In the genomic region with DNA sequence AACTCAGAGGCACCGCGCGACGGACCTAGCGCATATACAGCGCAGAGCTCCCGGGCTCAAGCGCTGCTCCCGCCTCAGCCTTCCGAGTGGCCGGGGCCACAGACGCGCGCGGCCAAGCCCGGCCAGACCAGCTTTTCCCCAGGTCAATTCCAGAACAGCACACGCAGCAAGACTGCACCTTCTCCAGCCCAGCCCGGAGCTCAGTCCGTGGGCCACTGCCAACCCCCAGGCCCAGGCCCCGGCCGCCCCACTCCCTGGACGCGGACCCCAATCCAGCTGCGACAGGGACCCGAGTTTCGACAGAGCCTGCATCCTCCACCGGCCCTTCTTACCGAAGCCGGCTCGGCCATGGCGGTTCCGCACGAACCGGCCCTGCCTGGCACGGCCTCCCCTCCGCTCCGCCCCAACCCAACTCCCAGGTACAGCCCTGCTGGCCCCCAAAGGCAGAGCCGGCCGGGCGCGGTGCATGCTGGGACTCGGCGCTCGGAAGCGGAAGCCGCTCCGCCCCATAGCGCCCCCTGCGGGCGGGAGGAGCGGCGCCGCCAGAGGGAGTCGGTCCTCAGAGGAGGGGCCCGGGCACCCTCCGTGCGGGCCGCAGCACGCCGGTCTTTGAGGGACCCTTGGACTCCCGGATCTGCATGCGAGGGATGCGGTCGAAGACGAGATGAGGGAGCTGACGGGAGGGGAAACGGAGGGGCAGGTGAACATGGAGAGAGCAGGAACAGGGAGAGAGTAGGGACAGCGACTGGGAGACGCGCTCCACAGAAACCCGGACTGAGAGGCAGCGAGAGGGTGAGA, we compare ENCODE assay signal across 1 cellular context.
TF ChIP-seq lines count a peak whose summit lies in the region.

A gene with protein sequence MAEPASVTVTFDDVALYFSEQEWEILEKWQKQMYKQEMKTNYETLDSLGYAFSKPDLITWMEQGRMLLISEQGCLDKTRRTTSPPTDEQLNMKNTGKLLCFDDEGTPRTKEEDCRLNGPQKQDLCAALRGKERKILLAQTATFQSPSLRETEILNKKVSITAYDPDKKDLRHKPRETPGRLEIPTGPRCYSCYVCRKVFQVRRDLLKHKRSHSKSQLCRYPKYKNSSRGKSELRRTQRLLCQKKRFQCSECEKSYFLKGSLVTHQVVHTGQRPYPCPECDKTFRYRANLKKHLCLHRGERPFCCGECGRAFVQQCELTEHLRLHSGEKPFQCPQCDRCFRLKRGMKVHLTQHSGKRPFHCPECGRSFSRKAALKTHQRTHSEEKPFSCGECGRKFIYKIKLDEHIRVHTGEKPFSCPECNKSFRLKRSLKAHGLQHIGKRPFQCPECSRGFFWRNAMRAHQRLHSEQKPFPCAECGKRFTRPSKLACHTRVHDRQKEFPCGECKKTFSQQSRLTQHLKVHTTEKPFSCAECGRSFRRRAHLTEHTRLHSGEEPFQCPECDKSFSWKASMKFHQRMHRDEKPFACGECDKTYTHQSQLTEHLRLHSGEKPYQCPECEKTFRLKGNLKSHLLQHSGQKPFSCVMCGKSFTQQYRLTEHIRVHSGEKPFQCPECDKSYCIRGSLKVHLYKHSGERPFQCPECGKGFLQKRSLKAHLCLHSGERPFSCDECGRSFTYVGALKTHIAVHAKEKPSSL (minus strand): TSS at position 461 of the 798 bp plus-strand sequence. CDS start 111 bp downstream, at position 350.

TF ChIP-seq in A549, 52 proteins besides CTCF, POLR2A, EP300 and RAD21 (continued from another document):
- TF ChIP-seq KDM5A (IDR thresholded peaks at IDR 0.05) (no peak), FOXS1 (CRISPR knock-in tag; IDR thresholded peaks at IDR 0.05) (no peak), HOXA7 (CRISPR knock-in tag; IDR thresholded peaks at IDR 0.05) (no peak), POLR2AphosphoS2 (conservative IDR thresholded peaks at IDR 0.05; ENCODE audit: low read length) (no peak), ZSCAN20 (CRISPR knock-in tag; IDR thresholded peaks at IDR 0.05) (no peak), BHLHE40 (IDR thresholded peaks at IDR 0.05; ENCODE audit: low read depth, low read length) (no peak), KDM1A (IDR thresholded peaks at IDR 0.05; ENCODE audit: low read depth) (no peak), ZNF302 (CRISPR knock-in tag; IDR thresholded peaks at IDR 0.05) (no peak), NR3C1 (IDR thresholded peaks at IDR 0.05) (no peak), JUNB (IDR thresholded peaks at IDR 0.05) (no peak), CHD2 (IDR thresholded peaks at IDR 0.05; ENCODE audit: low read length, partially characterized antibody) (no peak), HDAC2 (IDR thresholded peaks at IDR 0.05) (0 out of 2 replicates have a peak, but pooled peaks have one; percentile 10), EHF (CRISPR knock-in tag; IDR thresholded peaks at IDR 0.05) (no peak), ZC3H11A (IDR thresholded peaks at IDR 0.05) (no peak), RNF2 (IDR thresholded peaks at IDR 0.05; ENCODE audit: borderline replicate concordance, low read depth) (no peak), CBX2 (IDR thresholded peaks at IDR 0.05; ENCODE audit: borderline replicate concordance, low read depth) (no peak), ESRRA (IDR thresholded peaks at IDR 0.05; ENCODE audit: borderline replicate concordance, low read length) (no peak), TP53 (CRISPR knock-in tag; IDR thresholded peaks at IDR 0.05) (peak; percentile 24; the same call in 1 of the 2 replicates), MYC (IDR thresholded peaks at IDR 0.05; ENCODE audit: borderline replicate concordance, low read length) (peak; percentile 43; the same call in 1 of the 2 replicates), RFX5 (IDR thresholded peaks at IDR 0.05) (no peak), CBX8 (IDR thresholded peaks at IDR 0.05) (no peak)
- TF ChIP-seq, protein P1, sequence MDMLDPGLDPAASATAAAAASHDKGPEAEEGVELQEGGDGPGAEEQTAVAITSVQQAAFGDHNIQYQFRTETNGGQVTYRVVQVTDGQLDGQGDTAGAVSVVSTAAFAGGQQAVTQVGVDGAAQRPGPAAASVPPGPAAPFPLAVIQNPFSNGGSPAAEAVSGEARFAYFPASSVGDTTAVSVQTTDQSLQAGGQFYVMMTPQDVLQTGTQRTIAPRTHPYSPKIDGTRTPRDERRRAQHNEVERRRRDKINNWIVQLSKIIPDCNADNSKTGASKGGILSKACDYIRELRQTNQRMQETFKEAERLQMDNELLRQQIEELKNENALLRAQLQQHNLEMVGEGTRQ (IDR thresholded peaks at IDR 0.05) = no peak
- TF ChIP-seq, protein P2, sequence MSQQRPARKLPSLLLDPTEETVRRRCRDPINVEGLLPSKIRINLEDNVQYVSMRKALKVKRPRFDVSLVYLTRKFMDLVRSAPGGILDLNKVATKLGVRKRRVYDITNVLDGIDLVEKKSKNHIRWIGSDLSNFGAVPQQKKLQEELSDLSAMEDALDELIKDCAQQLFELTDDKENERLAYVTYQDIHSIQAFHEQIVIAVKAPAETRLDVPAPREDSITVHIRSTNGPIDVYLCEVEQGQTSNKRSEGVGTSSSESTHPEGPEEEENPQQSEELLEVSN (IDR thresholded peaks at IDR 0.05; ENCODE audit: borderline replicate concordance, low read depth) = no peak
- TF ChIP-seq, protein P3, sequence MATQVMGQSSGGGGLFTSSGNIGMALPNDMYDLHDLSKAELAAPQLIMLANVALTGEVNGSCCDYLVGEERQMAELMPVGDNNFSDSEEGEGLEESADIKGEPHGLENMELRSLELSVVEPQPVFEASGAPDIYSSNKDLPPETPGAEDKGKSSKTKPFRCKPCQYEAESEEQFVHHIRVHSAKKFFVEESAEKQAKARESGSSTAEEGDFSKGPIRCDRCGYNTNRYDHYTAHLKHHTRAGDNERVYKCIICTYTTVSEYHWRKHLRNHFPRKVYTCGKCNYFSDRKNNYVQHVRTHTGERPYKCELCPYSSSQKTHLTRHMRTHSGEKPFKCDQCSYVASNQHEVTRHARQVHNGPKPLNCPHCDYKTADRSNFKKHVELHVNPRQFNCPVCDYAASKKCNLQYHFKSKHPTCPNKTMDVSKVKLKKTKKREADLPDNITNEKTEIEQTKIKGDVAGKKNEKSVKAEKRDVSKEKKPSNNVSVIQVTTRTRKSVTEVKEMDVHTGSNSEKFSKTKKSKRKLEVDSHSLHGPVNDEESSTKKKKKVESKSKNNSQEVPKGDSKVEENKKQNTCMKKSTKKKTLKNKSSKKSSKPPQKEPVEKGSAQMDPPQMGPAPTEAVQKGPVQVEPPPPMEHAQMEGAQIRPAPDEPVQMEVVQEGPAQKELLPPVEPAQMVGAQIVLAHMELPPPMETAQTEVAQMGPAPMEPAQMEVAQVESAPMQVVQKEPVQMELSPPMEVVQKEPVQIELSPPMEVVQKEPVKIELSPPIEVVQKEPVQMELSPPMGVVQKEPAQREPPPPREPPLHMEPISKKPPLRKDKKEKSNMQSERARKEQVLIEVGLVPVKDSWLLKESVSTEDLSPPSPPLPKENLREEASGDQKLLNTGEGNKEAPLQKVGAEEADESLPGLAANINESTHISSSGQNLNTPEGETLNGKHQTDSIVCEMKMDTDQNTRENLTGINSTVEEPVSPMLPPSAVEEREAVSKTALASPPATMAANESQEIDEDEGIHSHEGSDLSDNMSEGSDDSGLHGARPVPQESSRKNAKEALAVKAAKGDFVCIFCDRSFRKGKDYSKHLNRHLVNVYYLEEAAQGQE (IDR thresholded peaks at IDR 0.05) = no peak; the same call in 1 of the 2 replicates
- TF ChIP-seq, protein P4, sequence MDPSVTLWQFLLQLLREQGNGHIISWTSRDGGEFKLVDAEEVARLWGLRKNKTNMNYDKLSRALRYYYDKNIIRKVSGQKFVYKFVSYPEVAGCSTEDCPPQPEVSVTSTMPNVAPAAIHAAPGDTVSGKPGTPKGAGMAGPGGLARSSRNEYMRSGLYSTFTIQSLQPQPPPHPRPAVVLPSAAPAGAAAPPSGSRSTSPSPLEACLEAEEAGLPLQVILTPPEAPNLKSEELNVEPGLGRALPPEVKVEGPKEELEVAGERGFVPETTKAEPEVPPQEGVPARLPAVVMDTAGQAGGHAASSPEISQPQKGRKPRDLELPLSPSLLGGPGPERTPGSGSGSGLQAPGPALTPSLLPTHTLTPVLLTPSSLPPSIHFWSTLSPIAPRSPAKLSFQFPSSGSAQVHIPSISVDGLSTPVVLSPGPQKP (IDR thresholded peaks at IDR 0.05; ENCODE audit: low read depth, low read length) = no peak
- TF ChIP-seq, protein P5, sequence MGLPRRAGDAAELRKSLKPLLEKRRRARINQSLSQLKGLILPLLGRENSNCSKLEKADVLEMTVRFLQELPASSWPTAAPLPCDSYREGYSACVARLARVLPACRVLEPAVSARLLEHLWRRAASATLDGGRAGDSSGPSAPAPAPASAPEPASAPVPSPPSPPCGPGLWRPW (IDR thresholded peaks at IDR 0.05) = no peak
- TF ChIP-seq, protein P6, sequence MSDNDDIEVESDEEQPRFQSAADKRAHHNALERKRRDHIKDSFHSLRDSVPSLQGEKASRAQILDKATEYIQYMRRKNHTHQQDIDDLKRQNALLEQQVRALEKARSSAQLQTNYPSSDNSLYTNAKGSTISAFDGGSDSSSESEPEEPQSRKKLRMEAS (IDR thresholded peaks at IDR 0.05) = peak; percentile 86
- TF ChIP-seq, protein P7, sequence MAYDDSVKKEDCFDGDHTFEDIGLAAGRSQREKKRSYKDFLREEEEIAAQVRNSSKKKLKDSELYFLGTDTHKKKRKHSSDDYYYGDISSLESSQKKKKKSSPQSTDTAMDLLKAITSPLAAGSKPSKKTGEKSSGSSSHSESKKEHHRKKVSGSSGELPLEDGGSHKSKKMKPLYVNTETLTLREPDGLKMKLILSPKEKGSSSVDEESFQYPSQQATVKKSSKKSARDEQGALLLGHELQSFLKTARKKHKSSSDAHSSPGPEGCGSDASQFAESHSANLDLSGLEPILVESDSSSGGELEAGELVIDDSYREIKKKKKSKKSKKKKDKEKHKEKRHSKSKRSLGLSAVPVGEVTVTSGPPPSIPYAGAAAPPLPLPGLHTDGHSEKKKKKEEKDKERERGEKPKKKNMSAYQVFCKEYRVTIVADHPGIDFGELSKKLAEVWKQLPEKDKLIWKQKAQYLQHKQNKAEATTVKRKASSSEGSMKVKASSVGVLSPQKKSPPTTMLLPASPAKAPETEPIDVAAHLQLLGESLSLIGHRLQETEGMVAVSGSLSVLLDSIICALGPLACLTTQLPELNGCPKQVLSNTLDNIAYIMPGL (CRISPR knock-in tag; IDR thresholded peaks at IDR 0.05; ENCODE audit: borderline replicate concordance) = peak; percentile 83
